Comparison of ENCODE assay signal across 2 cellular contexts in genomic region chr7:65979583-65980477, GRCh38.
A peak's percentile ranks its signal among the peaks of the same experiment; 100 is the strongest.
TF ChIP-seq lines count a peak whose summit lies in the region.

No MANE protein-coding gene starts in this region.

TF ChIP-seq in K562, 482 proteins besides CTCF, POLR2A, EP300 and RAD21 (continued from another document):
- TF ChIP-seq, protein P1, sequence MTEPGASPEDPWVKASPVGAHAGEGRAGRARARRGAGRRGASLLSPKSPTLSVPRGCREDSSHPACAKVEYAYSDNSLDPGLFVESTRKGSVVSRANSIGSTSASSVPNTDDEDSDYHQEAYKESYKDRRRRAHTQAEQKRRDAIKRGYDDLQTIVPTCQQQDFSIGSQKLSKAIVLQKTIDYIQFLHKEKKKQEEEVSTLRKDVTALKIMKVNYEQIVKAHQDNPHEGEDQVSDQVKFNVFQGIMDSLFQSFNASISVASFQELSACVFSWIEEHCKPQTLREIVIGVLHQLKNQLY (CRISPR knock-in tag; conservative IDR thresholded peaks at IDR 0.05) = no peak
- peak; percentile 45; the same call in 1 of the 2 replicates for TF ChIP-seq POLR2G (IDR thresholded peaks at IDR 0.05; ENCODE audit: low read depth, low read length)

TF ChIP-seq in neural cell, 6 proteins besides CTCF, POLR2A, EP300 and RAD21 (continued from another document):
- TF ChIP-seq REST (IDR thresholded peaks at IDR 0.05; ENCODE audit: borderline replicate concordance) = no peak
- TF ChIP-seq MXI1 (conservative IDR thresholded peaks at IDR 0.05; ENCODE audit: poor library complexity, severe bottlenecking) = no peak
- TF ChIP-seq TAF1 (IDR thresholded peaks at IDR 0.05; ENCODE audit: low read depth) = no peak
- no peak for TF ChIP-seq POLR2AphosphoS5 (IDR thresholded peaks at IDR 0.05)
- no peak for TF ChIP-seq EZH2 (IDR thresholded peaks at IDR 0.05; ENCODE audit: borderline replicate concordance, insufficient read depth, low read length, poor library complexity, severe bottlenecking)
